12 cellular contexts compared by ENCODE assay signal in genomic region chr7:116706668-116707126, GRCh38. TPM values are rescaled to one million over a fixed set of nuclear protein-coding genes. Genes with fewer than 3 reads are reported as not detected.
DNase-seq lines count a peak whose midpoint lies in the region; ATAC-seq and TF ChIP-seq lines count a peak whose summit lies in the region.
"Had no signal": no experiment of that assay in that cellular context is flagged by ENCODE, and none has a peak within 500 bp of the region (broad histone marks: within the 10 kb centered on the region; RNA-seq: fewer than 3 reads in every experiment).

No MANE protein-coding gene starts in this region.

- H3K36me3 Mint-ChIP-seq in Calu3 (ENCODE audit: insufficient read depth, unreplicated experiment) (peaks cover 67% of the 10 kb centered on the region), mesothelial cell of epicardium (peaks cover 2% of the 10 kb centered on the region)

- H3K4me3 ChIP-seq in cardiac fibroblast (replicated peaks in 1 of 2; ENCODE audit: low read depth in 2 of 2, low read length in 2 of 2), result peak overlapping the region in 1 of 2 donors; percentile 24
- H3K4me3 ChIP-seq: K562 had no signal

- H3K27ac Mint-ChIP-seq in Calu3 (ENCODE audit: unreplicated experiment) (peak overlapping the region; percentile 82), mesothelial cell of epicardium (peak overlapping the region; percentile 52)

- TF ChIP-seq CTCF in Calu3 (IDR thresholded peaks at IDR 0.05; ENCODE audit: unreplicated experiment) (no peak), cardiac fibroblast (IDR thresholded peaks at IDR 0.05; ENCODE audit: low read depth, low read length) (no peak), mesothelial cell of epicardium (IDR thresholded peaks at IDR 0.05; ENCODE audit: unreplicated experiment) (no peak)

- peaks cover 82% of the 10 kb centered on the region for H3K4me1 Mint-ChIP-seq in Calu3 (ENCODE audit: low read depth, unreplicated experiment)
- H3K4me1 Mint-ChIP-seq in mesothelial cell of epicardium, result peaks cover 48% of the 10 kb centered on the region

- peak; percentile 45 for DNase-seq in Calu3
- DNase-seq in LHCN-M2 (ENCODE audit: low read depth), result peak; percentile 94
- DNase-seq in cardiac fibroblast (ENCODE audit: low read depth in 2 of 2), result peak; percentile 41 to 71
- DNase-seq in mesothelial cell of epicardium (ENCODE audit: low spot score in 2 of 2, unreplicated experiment in 2 of 2), result no peak
- DNase-seq in KG1 (lab: John Stamatoyannopoulos, UW), result no peak
- no peak for DNase-seq in hippocampal formation (lab: John Stamatoyannopoulos, UW)
- no peak for DNase-seq in activated CD4-positive, alpha-beta T cell treated with anti-CD3 and anti-CD28 coated beads for 1 hour
- DNase-seq: activated effector memory CD4-positive, alpha-beta T cell treated with anti-CD3 and anti-CD28 coated beads, Interleukin-2, amount 50 U/mL, for 16 hours; right cardiac atrium; T-helper 1 cell had no signal

- no peak for ATAC-seq in GM18511 (IDR thresholded peaks at IDR 0.05; ENCODE audit: unreplicated experiment)
- ATAC-seq: K562 had no signal

- BruUV-seq in Calu3 (replicated peaks; lab: Mats Ljungman, UMichigan), result no TSS peak

- peak overlapping the region; percentile 55 for H3K4me3 Mint-ChIP-seq in Calu3 (ENCODE audit: low read depth, unreplicated experiment)
- H3K4me3 Mint-ChIP-seq in mesothelial cell of epicardium, result no peak overlapping the region

- no peaks in the 10 kb centered on the region for H3K27me3 Mint-ChIP-seq in Calu3 (ENCODE audit: unreplicated experiment)
- H3K27me3 Mint-ChIP-seq in mesothelial cell of epicardium (ENCODE audit: low read depth), result no peaks in the 10 kb centered on the region

- intact Hi-C loops in Calu3 (cut with micrococcal nuclease; ENCODE audit: unreplicated experiment), result loop anchor here (2.0 to 5.0 kb wide), 3 partner anchors 14 to 71 kb away; partner anchors contain the start of gene MET

- H3K9me3 Mint-ChIP-seq in Calu3 (ENCODE audit: low read depth, unreplicated experiment) (no peaks in the 10 kb centered on the region), mesothelial cell of epicardium (peaks cover 2% of the 10 kb centered on the region)

- CTCF ChIA-PET in Calu3 (lab: Charles Lee), result interaction anchor here (0.7 kb wide), 1 partner anchor 26 kb away, joined by 4 read pairs; no protein-coding TSS in a partner anchor

RNA-seq across cellular contexts. Expression of gene MET, which starts 34.7 kb away (rescaled TPM):
- 242 and 249 TPM in 2 replicates for total RNA-seq in Calu3 (2022)
- total RNA-seq in LHCN-M2 (2014; rRNA removed), result 133 and 149 TPM in 2 replicates
- 34.3 TPM for polyA plus RNA-seq in LHCN-M2 (2012)
- 21.1 to 22.8 TPM (median 22.3 TPM) in 3 replicates for total RNA-seq in mesothelial cell of epicardium

Comparison
In these comparisons a context has a peak if more than half of its experiments do, and no peak if none do; other contexts are left out.
1. DNase-seq: peak in Calu3 (single experiment), LHCN-M2 (single experiment) and cardiac fibroblast (2 of 2); none in mesothelial cell of epicardium (0 of 2), KG1 (single experiment), hippocampal formation (0 of 2) and activated CD4-positive, alpha-beta T cell treated with anti-CD3 and anti-CD28 coated beads for 1 hour (single experiment).